Comparison of ENCODE assay signal across 1 cellular context in genomic region chr5:517535-518100, GRCh38.
A peak's percentile ranks its signal among the peaks of the same experiment; 100 is the strongest.
TF ChIP-seq lines count a peak whose summit lies in the region.

No MANE protein-coding gene starts in this region.

TF ChIP-seq in HepG2, 621 proteins besides CTCF, POLR2A, EP300 and RAD21:
- TF ChIP-seq MNT (IDR thresholded peaks at IDR 0.05) (peak; percentile 42; the same call in 1 of the 2 replicates), ZNF34 (CRISPR knock-in tag; IDR thresholded peaks at IDR 0.05; ENCODE audit: borderline replicate concordance) (no peak), JDP2 (CRISPR knock-in tag; IDR thresholded peaks at IDR 0.05; ENCODE audit: borderline replicate concordance) (no peak)
TF ChIP-seq in HepG2: peak in this region for 1.
